8 cellular contexts compared by ENCODE assay signal in genomic region chr20:31698803-31699718, GRCh38. TPM values are rescaled to one million over a fixed set of nuclear protein-coding genes. Genes with fewer than 3 reads are reported as not detected.
DNase-seq lines count a peak whose midpoint lies in the region; ATAC-seq and TF ChIP-seq lines count a peak whose summit lies in the region.

No MANE protein-coding gene starts in this region.

- no peaks in the 10 kb centered on the region for H3K9me3 ChIP-seq in prostate gland

- H3K4me3 Mint-ChIP-seq in glutamatergic neuron (ENCODE audit: unreplicated experiment) = no peak overlapping the region

- H3K4me1 Mint-ChIP-seq in glutamatergic neuron (ENCODE audit: low read depth, unreplicated experiment) = peaks cover 29% of the 10 kb centered on the region

- H3K9me3 Mint-ChIP-seq in activated naive CD4-positive, alpha-beta T cell treated with anti-CD3 and anti-CD28 coated beads, Interleukin-2, amount 50 U/mL, for 72 hours = peaks cover 0 to 16% of the 10 kb centered on the region in 2 donors
- peaks cover 5% of the 10 kb centered on the region for H3K9me3 Mint-ChIP-seq in glutamatergic neuron (ENCODE audit: unreplicated experiment)

- no peak for TF ChIP-seq CTCF in glutamatergic neuron (IDR thresholded peaks at IDR 0.05; ENCODE audit: partially characterized antibody, unreplicated experiment)
- TF ChIP-seq CTCF in prostate gland (IDR thresholded peaks at IDR 0.05) = no peak

- no peaks in the 10 kb centered on the region for H3K27me3 ChIP-seq in prostate gland (replicated peaks; ENCODE audit: insufficient read depth)
- no peaks in the 10 kb centered on the region for H3K27me3 ChIP-seq in H7 (ENCODE audit: control insufficient read depth, insufficient read depth, low read length)

- DNase-seq in stimulated activated CD4-positive, alpha-beta T cell treated with anti-CD3 and anti-CD28 coated beads, Interleukin-15, amount 100 ng/mL, for 24 hours = peak; percentile 25
- DNase-seq in stimulated activated CD4-positive, alpha-beta T cell treated with anti-CD3 and anti-CD28 coated beads, Interleukin-1b, Interleukin-23, amount 100 ng/mL, for 48 hours = no peak
- DNase-seq in MV-4-11 (lab: John Stamatoyannopoulos, UW) = peak; percentile 87
- peak in 1 of 2 donors; percentile 59 for DNase-seq in activated naive CD4-positive, alpha-beta T cell treated with anti-CD3 and anti-CD28 coated beads, Interleukin-2, amount 50 U/mL, for 72 hours (ENCODE audit: low spot score in 2 of 2)
- DNase-seq in glutamatergic neuron = no peak
- peak; percentile 73 for DNase-seq in prostate gland (ENCODE audit: low spot score)
- DNase-seq in H7 = no peak

- H3K27me3 Mint-ChIP-seq in glutamatergic neuron (ENCODE audit: unreplicated experiment) = peaks cover 3% of the 10 kb centered on the region

- peaks cover 23 to 46% of the 10 kb centered on the region in 2 donors for H3K36me3 Mint-ChIP-seq in activated naive CD4-positive, alpha-beta T cell treated with anti-CD3 and anti-CD28 coated beads, Interleukin-2, amount 50 U/mL, for 72 hours
- H3K36me3 Mint-ChIP-seq in glutamatergic neuron (ENCODE audit: unreplicated experiment) = peaks cover 5% of the 10 kb centered on the region

- peak overlapping the region; percentile 72 to 97 for H3K27ac Mint-ChIP-seq in activated naive CD4-positive, alpha-beta T cell treated with anti-CD3 and anti-CD28 coated beads, Interleukin-2, amount 50 U/mL, for 72 hours
- H3K27ac Mint-ChIP-seq in glutamatergic neuron (ENCODE audit: unreplicated experiment) = peak overlapping the region; percentile 16

- H3K4me1 ChIP-seq in prostate gland (replicated peaks) = peaks cover 7% of the 10 kb centered on the region

- no peak overlapping the region for H3K4me3 ChIP-seq in prostate gland
- H3K4me3 ChIP-seq in H7 (ENCODE audit: insufficient read depth, low read depth, low read length) = no peak overlapping the region

- TF ChIP-seq POLR2A in prostate gland (IDR thresholded peaks at IDR 0.05) = peak; percentile 48

- peak; percentile 89 for ATAC-seq in HG02588 (IDR thresholded peaks at IDR 0.05; ENCODE audit: unreplicated experiment)
- peak; percentile 90 to 95 for ATAC-seq in activated naive CD4-positive, alpha-beta T cell treated with anti-CD3 and anti-CD28 coated beads, Interleukin-2, amount 50 U/mL, for 72 hours

- H3K27ac ChIP-seq in prostate gland = peak overlapping the region; percentile 71 to 81

- 28% methylated on average over 6 of the region's 6 CpGs for WGBS in prostate gland

- intact Hi-C loops in prostate gland (cut with DNase I) = no loop called here

- H3K36me3 ChIP-seq in prostate gland (no peaks in the 10 kb centered on the region), H7 (replicated peaks; ENCODE audit: control insufficient read depth, insufficient read depth, low read length) (0 out of 2 replicates have a peak, but pooled peaks cover 1% of the 10 kb centered on the region)

RNA-seq across cellular contexts. Expression of gene BCL2L1, which starts 23.6 kb away (rescaled TPM):
- total RNA-seq in activated naive CD4-positive, alpha-beta T cell treated with anti-CD3 and anti-CD28 coated beads, Interleukin-2, amount 50 U/mL, for 72 hours = 100 to 1,000 TPM in 1 of 2 donors, 10 to 100 TPM in 1; 86.6 to 143 TPM
- total RNA-seq in glutamatergic neuron (ENCODE audit: unreplicated experiment) = 136 TPM
- total RNA-seq in prostate gland = 100 to 1,000 TPM; 127 to 155 TPM
- total RNA-seq in H7 (2014; rRNA removed; shearing (Covaris generic)) = 38.5 and 53.6 TPM in 2 replicates

RNA-seq across cellular contexts. Expression of gene TPX2, which starts 40.0 kb away (rescaled TPM):
- 100 to 1,000 TPM; 123 to 215 TPM for total RNA-seq in activated naive CD4-positive, alpha-beta T cell treated with anti-CD3 and anti-CD28 coated beads, Interleukin-2, amount 50 U/mL, for 72 hours
- total RNA-seq in glutamatergic neuron (ENCODE audit: unreplicated experiment) = 44.7 TPM
- total RNA-seq in prostate gland = 10 to 100 TPM in 1 of 2 donors, 1 to 10 TPM in 1; 1.4 to 23.2 TPM
- total RNA-seq in H7 (2014; rRNA removed; shearing (Covaris generic)) = 119 and 157 TPM in 2 replicates

Comparison
In these comparisons a context has a peak if more than half of its experiments do, and no peak if none do; other contexts are left out.
1. DNase-seq: peak in stimulated activated CD4-positive, alpha-beta T cell treated with anti-CD3 and anti-CD28 coated beads, Interleukin-15, amount 100 ng/mL, for 24 hours (single experiment), MV-4-11 (single experiment) and prostate gland (single experiment); none in stimulated activated CD4-positive, alpha-beta T cell treated with anti-CD3 and anti-CD28 coated beads, Interleukin-1b, Interleukin-23, amount 100 ng/mL, for 48 hours (single experiment), glutamatergic neuron (single experiment) and H7 (single experiment).